ENCODE assay signal across 13 cellular contexts in the genomic region with DNA sequence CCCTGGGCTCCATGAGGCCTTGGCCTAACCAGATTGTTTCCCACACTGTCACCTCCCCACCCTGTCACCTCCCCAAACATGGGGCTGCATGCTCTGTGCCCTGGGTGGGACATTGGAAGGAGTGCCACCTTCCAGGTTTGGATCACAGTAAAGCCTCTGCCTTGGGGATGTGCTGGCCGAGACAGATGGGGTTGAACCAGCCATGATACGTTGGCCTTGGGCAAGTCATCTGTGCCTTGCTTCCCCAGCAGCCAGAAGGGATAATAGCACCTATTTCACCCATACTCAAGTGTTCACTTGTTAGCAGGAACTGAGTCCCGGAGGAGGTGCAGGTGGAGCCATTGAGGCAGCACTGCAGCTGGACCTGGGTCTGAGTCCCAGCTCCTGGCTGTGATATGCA. TPM values are rescaled to one million over a fixed set of nuclear protein-coding genes. Genes with fewer than 3 reads are reported as not detected.
DNase-seq lines count a peak whose midpoint lies in the region; ATAC-seq and TF ChIP-seq lines count a peak whose summit lies in the region.
"Not testable (repeated sequence)": the region's sequence is repeated elsewhere in the genome, so short reads cannot be mapped to it uniquely, and the experiment has no call there.
"Had no signal": no experiment of that assay in that cellular context is flagged by ENCODE, and none has a peak within 500 bp of the region (broad histone marks: within the 10 kb centered on the region; RNA-seq: fewer than 3 reads in every experiment).

No MANE protein-coding gene starts in this region.

- H3K4me1 ChIP-seq in MM.1S (ENCODE audit: low read length); spleen: not testable (repeated sequence)

- H3K9me3 ChIP-seq in MM.1S (replicated peaks; ENCODE audit: insufficient read depth, low read length); spleen: not testable (repeated sequence)

- not testable (repeated sequence) for H3K9me3 Mint-ChIP-seq in T-helper 2 cell treated with Interferon-gamma antibody and Interleukin-4, amounts not matched to agents 5 μg/mL and 100 μg/mL, for 36 hours; neural crest cell

- DNase-seq in AG20443 (ENCODE audit: low spot score) (peak; percentile 6), MM.1S (peak; percentile 1), dedifferentiated amniotic fluid mesenchymal stem cell (ENCODE audit: extremely low spot score) (peak; percentile 11), Right ventricle myocardium inferior (ENCODE audit: missing footprints) (peak; percentile 60), islet precursor cell (peak; percentile 40), spleen (peak; percentile 51)
- peak; percentile 19 for DNase-seq in T-helper 2 cell treated with Interferon-gamma antibody and Interleukin-4, amounts not matched to agents 5 μg/mL and 100 μg/mL, for 36 hours (ENCODE audit: low spot score)
- DNase-seq in neural crest cell (ENCODE audit: low read depth, low spot score): not testable (repeated sequence)

- H3K4me3 Mint-ChIP-seq in T-helper 2 cell treated with Interferon-gamma antibody and Interleukin-4, amounts not matched to agents 5 μg/mL and 100 μg/mL, for 36 hours; neural crest cell: not testable (repeated sequence)

- 70 to 79% (median 73%) methylated on average over 3 of the region's 3 CpGs for WGBS in spleen, 5 donors

- not testable (repeated sequence) for TF ChIP-seq POLR2A in spleen (IDR thresholded peaks at IDR 0.05)

- not testable (repeated sequence) for H3K9ac ChIP-seq in MM.1S (ENCODE audit: low read length)

- peak; percentile 50 for ATAC-seq in Right ventricle myocardium inferior

- not testable (repeated sequence) for H3K4me1 Mint-ChIP-seq in T-helper 2 cell treated with Interferon-gamma antibody and Interleukin-4, amounts not matched to agents 5 μg/mL and 100 μg/mL, for 36 hours (ENCODE audit: low read depth); neural crest cell

- H3K79me2 ChIP-seq in MM.1S (ENCODE audit: low read length): not testable (repeated sequence)

- not testable (repeated sequence) for TF ChIP-seq CTCF in MM.1S (IDR thresholded peaks at IDR 0.05; ENCODE audit: low read length); neural crest cell (conservative IDR thresholded peaks at IDR 0.05); spleen (IDR thresholded peaks at IDR 0.05 in 8 of 11, conservative IDR thresholded peaks at IDR 0.05 in 3 of 11)

- not testable (repeated sequence) for H3K27me3 Mint-ChIP-seq in T-helper 2 cell treated with Interferon-gamma antibody and Interleukin-4, amounts not matched to agents 5 μg/mL and 100 μg/mL, for 36 hours (ENCODE audit: low read depth); neural crest cell (ENCODE audit: low read depth)

- not testable (repeated sequence) for H3K9me2 ChIP-seq in MM.1S (replicated peaks; ENCODE audit: insufficient read depth, low read length)

- H4K20me1 ChIP-seq in MM.1S (ENCODE audit: insufficient read depth, low read length): not testable (repeated sequence)

- not testable (repeated sequence) for H3K27ac Mint-ChIP-seq in T-helper 2 cell treated with Interferon-gamma antibody and Interleukin-4, amounts not matched to agents 5 μg/mL and 100 μg/mL, for 36 hours
- H3K27ac Mint-ChIP-seq in neural crest cell (ENCODE audit: unreplicated experiment): peak overlapping the region; percentile 19

- not testable (repeated sequence) for H3K27ac ChIP-seq in MM.1S (ENCODE audit: low read length); spleen

- not testable (repeated sequence) for H3K4me2 ChIP-seq in MM.1S (ENCODE audit: low read depth, low read length)

- not testable (repeated sequence) for H3F3A ChIP-seq in MM.1S (ENCODE audit: insufficient read depth, low read length)

- intact Hi-C loops in Right ventricle myocardium inferior (cut with DNase I); spleen (cut with DNase I; ENCODE audit: low total_unique reads): not testable (repeated sequence)

- not testable (repeated sequence) for H3K27me3 ChIP-seq in MM.1S (replicated peaks; ENCODE audit: insufficient read depth, low read length); spleen (replicated peaks in 1 of 7)

- not testable (repeated sequence) for H3K4me3 ChIP-seq in MM.1S (ENCODE audit: low read length); spleen

- H3K36me3 ChIP-seq in MM.1S (replicated peaks; ENCODE audit: insufficient read depth, low read length); spleen: not testable (repeated sequence)

- H3K36me3 Mint-ChIP-seq in T-helper 2 cell treated with Interferon-gamma antibody and Interleukin-4, amounts not matched to agents 5 μg/mL and 100 μg/mL, for 36 hours (ENCODE audit: low read depth); neural crest cell (ENCODE audit: low read depth): not testable (repeated sequence)

- not testable (repeated sequence) for H2AFZ ChIP-seq in MM.1S (ENCODE audit: low read length)

RNA-seq across cellular contexts. Expression of a gene that starts 7.0 kb away (rescaled TPM):
- total RNA-seq in Right ventricle myocardium inferior (not detected), neural crest cell (not detected in 2 replicates), spleen (not detected)
- not detected for polyA plus RNA-seq in spleen
- total RNA-seq: Calu3; CD8-positive, alpha-beta memory T cell; G401; GM23248; PC-9 had no signal
- polyA plus RNA-seq: CD8-positive, alpha-beta memory T cell; GM23248 had no signal

RNA-seq across cellular contexts. Expression of a gene that starts 17.5 kb away (rescaled TPM):
- total RNA-seq in Right ventricle myocardium inferior: not detected
- total RNA-seq in neural crest cell: 0.12 TPM in 1 of 2 replicates, not detected in the other
- total RNA-seq in spleen: not detected
- not detected for polyA plus RNA-seq in spleen
- total RNA-seq: Calu3; CD8-positive, alpha-beta memory T cell; G401; GM23248; PC-9 had no signal
- polyA plus RNA-seq: CD8-positive, alpha-beta memory T cell; GM23248 had no signal
